11 cellular contexts compared by ENCODE assay signal in the genomic region with DNA sequence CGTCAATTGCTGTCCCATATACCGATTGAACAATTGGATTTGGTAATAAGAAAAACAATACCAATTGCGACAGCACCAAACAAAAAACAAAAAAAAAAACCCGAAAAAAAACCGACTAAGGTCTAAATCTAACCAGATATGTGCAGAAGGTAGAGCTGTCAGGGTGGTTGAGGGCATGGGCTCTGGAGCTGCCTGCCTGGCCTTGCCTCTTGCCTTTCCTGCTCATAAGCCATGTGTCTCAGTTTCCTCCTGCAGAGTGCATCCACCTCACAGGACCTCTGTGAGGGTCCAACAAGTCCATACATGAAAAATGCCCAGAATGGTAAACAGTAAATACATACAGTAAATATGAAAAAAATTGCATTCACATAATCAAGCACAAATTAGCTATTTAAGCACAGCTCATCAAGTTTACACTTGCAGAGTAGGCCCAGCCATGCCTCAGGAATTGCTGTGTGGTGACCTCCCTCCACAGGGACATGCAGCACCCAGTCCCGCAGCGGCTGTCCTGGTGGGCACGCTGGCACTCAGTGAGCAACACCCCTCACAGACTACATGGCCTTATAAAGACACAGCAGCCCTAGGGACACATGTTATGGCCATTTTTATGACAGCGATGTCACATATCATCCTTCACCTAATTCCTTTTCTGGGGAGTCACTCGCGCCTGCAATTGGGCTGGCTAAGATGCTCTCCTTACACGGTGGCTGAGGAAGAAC. TPM values are rescaled to one million over a fixed set of nuclear protein-coding genes. Genes with fewer than 3 reads are reported as not detected.
A peak's percentile ranks its signal among the peaks of the same experiment; 100 is the strongest.
DNase-seq lines count a peak whose midpoint lies in the region; ATAC-seq and TF ChIP-seq lines count a peak whose summit lies in the region.
"Had no signal": no experiment of that assay in that cellular context is flagged by ENCODE, and none has a peak within 500 bp of the region (broad histone marks: within the 10 kb centered on the region; RNA-seq: fewer than 3 reads in every experiment).

No MANE protein-coding gene starts in this region.

- ATAC-seq in HG02885 (IDR thresholded peaks at IDR 0.05; ENCODE audit: poor library complexity, unreplicated experiment): no peak
- ATAC-seq in GM18502 (IDR thresholded peaks at IDR 0.05; ENCODE audit: poor library complexity, unreplicated experiment): no peak

- no peak for TF ChIP-seq CTCF in GM10266 (IDR thresholded peaks at IDR 0.05; ENCODE audit: control insufficient read depth, insufficient read depth, low read depth, missing control alignments)
- no peak for TF ChIP-seq CTCF in LNCaP clone FGC (IDR thresholded peaks at IDR 0.05; ENCODE audit: control insufficient read depth, extremely low read depth, insufficient read depth)
- TF ChIP-seq CTCF in parathyroid adenoma (IDR thresholded peaks at IDR 0.05): no peak

- H3K9me3 ChIP-seq in parathyroid adenoma (ENCODE audit: control insufficient read depth, low read length): no peaks in the 10 kb centered on the region
- H3K9me3 ChIP-seq: spleen had no signal

- H2AFZ ChIP-seq in parathyroid adenoma: peak overlapping the region; percentile 50

- DNase-seq in GM10266 (ENCODE audit: extremely low spot score) (peak; percentile 4), LNCaP clone FGC (ENCODE audit: low read depth) (no peak), cerebellum (ENCODE audit: low spot score) (peak; percentile 7), Kasumi-1 (lab: John Stamatoyannopoulos, UW) (no peak)
- DNase-seq: DMS79 treated with DMSO at 0.1 percent for 48 hours had no signal

- H3K4me3 ChIP-seq in LNCaP clone FGC (ENCODE audit: low read depth, low read length): peak overlapping the region; percentile 30
- H3K4me3 ChIP-seq in parathyroid adenoma (ENCODE audit: low read depth, low read length): no peak overlapping the region

- H3K79me2 ChIP-seq in parathyroid adenoma: no peaks in the 10 kb centered on the region

- H3K4me2 ChIP-seq in parathyroid adenoma (ENCODE audit: low read length): no peak overlapping the region

- no peaks in the 10 kb centered on the region for H3K36me3 ChIP-seq in parathyroid adenoma (ENCODE audit: control insufficient read depth, insufficient read depth, low read length)
- H3K36me3 ChIP-seq: spleen had no signal

- H3K27me3 ChIP-seq in parathyroid adenoma (ENCODE audit: control insufficient read depth, insufficient read depth, low read length): no peaks in the 10 kb centered on the region

- H3K27ac ChIP-seq in parathyroid adenoma: no peak overlapping the region

- no peak overlapping the region for H3K9ac ChIP-seq in parathyroid adenoma

- H3K4me1 ChIP-seq in parathyroid adenoma: no peaks in the 10 kb centered on the region

RNA-seq across cellular contexts. Expression of gene TBC1D28, which starts 17.9 kb away (rescaled TPM):
- not detected for total RNA-seq in cerebellum
- total RNA-seq: activated CD8-positive, alpha-beta memory T cell treated with anti-CD3 and anti-CD28 coated beads for 36 hours; mucosa of gallbladder; spleen had no signal

RNA-seq across cellular contexts. Expression of gene FOXO3B, which starts 55.8 kb away (rescaled TPM):
- 20.8 TPM for total RNA-seq in cerebellum

Comparison
In these comparisons a context has a peak if more than half of its experiments do, and no peak if none do; other contexts are left out.
1. DNase-seq: peak in GM10266 (single experiment) and cerebellum (single experiment); none in LNCaP clone FGC (single experiment) and Kasumi-1 (0 of 2).